Comparison of ENCODE assay signal across 31 cellular contexts in the genomic region with DNA sequence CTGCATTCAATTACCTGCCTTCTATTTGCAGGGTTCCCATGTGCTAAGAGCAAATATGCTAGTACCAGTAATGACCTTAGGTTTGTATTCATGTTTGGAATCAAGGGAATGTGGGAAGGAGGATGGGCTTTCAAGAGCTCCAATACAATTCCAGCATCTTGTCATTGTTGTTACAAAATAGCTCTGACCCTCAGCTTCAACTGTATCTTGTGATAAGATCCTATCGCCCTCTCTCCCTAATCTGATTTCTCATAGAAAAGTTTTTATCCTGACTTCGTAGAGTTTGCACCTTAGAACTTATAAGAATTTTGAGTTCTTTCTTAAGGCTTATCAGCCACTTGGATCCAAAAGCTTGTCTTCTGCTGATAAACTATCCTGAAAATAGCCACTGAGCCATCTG.
DNase-seq lines count a peak whose midpoint lies in the region; ATAC-seq lines count a peak whose summit lies in the region.
"Had no signal": no experiment of that assay in that cellular context is flagged by ENCODE, and none has a peak within 500 bp of the region (broad histone marks: within the 10 kb centered on the region; RNA-seq: fewer than 3 reads in every experiment).

No MANE protein-coding gene starts in this region.

- no peak overlapping the region for H2BK12ac ChIP-seq in trophoblast cell (ENCODE audit: low read length)

- ATAC-seq in activated naive CD4-positive, alpha-beta T cell treated with anti-CD3 and anti-CD28 coated beads, Interleukin-2, amount 50 U/mL, for 72 hours: no peak
- ATAC-seq: A549; CD8-positive, alpha-beta T cell had no signal

- H3K79me2 ChIP-seq in mesendoderm (ENCODE audit: control insufficient read depth, insufficient read depth, low read length) (no peaks in the 10 kb centered on the region), trophoblast cell (ENCODE audit: control insufficient read depth, insufficient read depth, low read length, poor library complexity) (no peaks in the 10 kb centered on the region)

- H3K56ac ChIP-seq in mesendoderm (ENCODE audit: low read length): no peak overlapping the region

- no peak overlapping the region for H2BK15ac ChIP-seq in mesendoderm (replicated peaks; ENCODE audit: low read depth)

- H3K27me3 ChIP-seq in mesendoderm (ENCODE audit: insufficient read depth, low read length, poor library complexity) (no peaks in the 10 kb centered on the region), trophoblast cell (ENCODE audit: insufficient read depth, low read length) (no peaks in the 10 kb centered on the region)
- H3K27me3 ChIP-seq: BE2C; BLaER1; BLaER1 treated with 17β-estradiol and CSF1 and Interleukin-3, amounts not matched to agents 10 nM and 100 nM had no signal

- H4K12ac ChIP-seq in trophoblast cell (ENCODE audit: low read depth, low read length): no peak overlapping the region

- H3K36me3 Mint-ChIP-seq in activated naive CD4-positive, alpha-beta T cell treated with anti-CD3 and anti-CD28 coated beads, Interleukin-2, amount 50 U/mL, for 72 hours: no peaks in the 10 kb centered on the region
- H3K36me3 Mint-ChIP-seq: CD14-positive monocyte; CD4-positive, alpha-beta memory T cell; CD4-positive, CD25-positive, alpha-beta regulatory T cell; CD8-positive, alpha-beta memory T cell; CD8-positive, alpha-beta T cell had no signal

- H3K23ac ChIP-seq in mesendoderm (ENCODE audit: low read length) (no peak overlapping the region), trophoblast cell (ENCODE audit: low read length) (no peak overlapping the region)

- H4K8ac ChIP-seq in mesendoderm (ENCODE audit: low read depth, low read length) (no peak overlapping the region), trophoblast cell (ENCODE audit: low read depth, low read length) (no peak overlapping the region)

- H3K36me3 ChIP-seq in mesendoderm (ENCODE audit: control insufficient read depth, insufficient read depth, low read length) (no peaks in the 10 kb centered on the region), trophoblast cell (ENCODE audit: control insufficient read depth in 1 of 2, insufficient read depth in 2 of 2, low read length in 2 of 2) (no peaks in the 10 kb centered on the region)
- H3K36me3 ChIP-seq: BE2C; BLaER1; BLaER1 treated with 17β-estradiol and CSF1 and Interleukin-3, amounts not matched to agents 10 nM and 100 nM had no signal

- no peak overlapping the region for H4K5ac ChIP-seq in mesendoderm (ENCODE audit: low read length)

- no peak overlapping the region for H3K18ac ChIP-seq in mesendoderm (ENCODE audit: low read length)
- no peak overlapping the region for H3K18ac ChIP-seq in trophoblast cell (ENCODE audit: low read length)

- H3K27ac ChIP-seq in mesendoderm (ENCODE audit: low read depth, low read length) (no peak overlapping the region), trophoblast cell (ENCODE audit: low read depth, low read length) (no peak overlapping the region)
- H3K27ac ChIP-seq: 22Rv1; A549; BLaER1; BLaER1 treated with 17β-estradiol and CSF1 and Interleukin-3, amounts not matched to agents 10 nM and 100 nM; C4-2B had no signal

- no peak overlapping the region for H3K14ac ChIP-seq in trophoblast cell (ENCODE audit: low read length)

- no peak overlapping the region for H3K4ac ChIP-seq in mesendoderm (ENCODE audit: low read depth, low read length)
- no peak overlapping the region for H3K4ac ChIP-seq in trophoblast cell (ENCODE audit: low read depth, low read length)

- H3K79me1 ChIP-seq in mesendoderm (ENCODE audit: low read length): no peaks in the 10 kb centered on the region
- no peaks in the 10 kb centered on the region for H3K79me1 ChIP-seq in trophoblast cell (ENCODE audit: low read length)

- no peaks in the 10 kb centered on the region for H3K9me3 ChIP-seq in trophoblast cell (ENCODE audit: insufficient read depth, low read depth, low read length)
- H3K9me3 ChIP-seq: A549; BE2C; BLaER1; BLaER1 treated with 17β-estradiol and CSF1 and Interleukin-3, amounts not matched to agents 10 nM and 100 nM; Caco-2 had no signal

- H4K91ac ChIP-seq in trophoblast cell (ENCODE audit: low read depth, low read length): no peak overlapping the region

- H2AK5ac ChIP-seq in mesendoderm (ENCODE audit: low read length): no peak overlapping the region
- H2AK5ac ChIP-seq in trophoblast cell (ENCODE audit: low read length): no peak overlapping the region

- H2AFZ ChIP-seq in trophoblast cell (ENCODE audit: insufficient read depth, low read length, poor library complexity): no peak overlapping the region

- H2BK5ac ChIP-seq in mesendoderm (ENCODE audit: low read length) (no peak overlapping the region), trophoblast cell (ENCODE audit: low read depth, low read length, poor library complexity) (no peak overlapping the region)

- peaks cover 5% of the 10 kb centered on the region for H3K4me1 ChIP-seq in mesendoderm (ENCODE audit: control insufficient read depth, low read depth, low read length)
- peaks cover 5 to 6% of the 10 kb centered on the region in 2 experiments for H3K4me1 ChIP-seq in trophoblast cell (ENCODE audit: control insufficient read depth in 1 of 2, insufficient read depth in 2 of 2, low read length in 2 of 2)
- H3K4me1 ChIP-seq: A549, BE2C, BLaER1 had no signal

- H3K4me2 ChIP-seq in mesendoderm (ENCODE audit: low read length): no peak overlapping the region
- H3K4me2 ChIP-seq in trophoblast cell (ENCODE audit: low read length): no peak overlapping the region
- H3K4me2 ChIP-seq: A549; BLaER1; BLaER1 treated with 17β-estradiol and CSF1 and Interleukin-3, amounts not matched to agents 10 nM and 100 nM had no signal

- WGBS in mesendoderm (ENCODE audit: extremely low coverage, insufficient coverage, low lambda C conversion rate): no CpG with 5 or more reads among the region's 2 CpGs
- WGBS in trophoblast cell (ENCODE audit: extremely low coverage, insufficient coverage, insufficient read length): no CpG with 5 or more reads among the region's 2 CpGs

- peaks cover 0 to 5% of the 10 kb centered on the region in 2 donors for H3K9me3 Mint-ChIP-seq in activated naive CD4-positive, alpha-beta T cell treated with anti-CD3 and anti-CD28 coated beads, Interleukin-2, amount 50 U/mL, for 72 hours
- H3K9me3 Mint-ChIP-seq: CD4-positive, alpha-beta memory T cell; CD4-positive, alpha-beta T cell; CD8-positive, alpha-beta memory T cell; CD8-positive, alpha-beta T cell had no signal

- DNase-seq in mesendoderm (peak; percentile 51), trophoblast cell (peak; percentile 59 to 94), NCI-H2081 (lab: John Stamatoyannopoulos, UW) (no peak)
- no peak for DNase-seq in activated naive CD4-positive, alpha-beta T cell treated with anti-CD3 and anti-CD28 coated beads, Interleukin-2, amount 50 U/mL, for 72 hours (ENCODE audit: low spot score in 2 of 2)
- DNase-seq: 8988T; ACHN; AML-193; BE2C; C1 segment of cervical spinal cord; Caco-2; Calu3; CD4-positive, alpha-beta T cell; CD4-positive, CD25-positive, alpha-beta regulatory T cell; CD8-positive, alpha-beta memory T cell; CD8-positive, alpha-beta T cell; COR-L47; DMS 273 treated with DMSO at 0.1 percent for 48 hours; DMS153; DMS53; DMS79; DMS79 treated with DMSO at 0.1 percent for 48 hours; DND-41; EL had no signal

- H3K27ac Mint-ChIP-seq in activated naive CD4-positive, alpha-beta T cell treated with anti-CD3 and anti-CD28 coated beads, Interleukin-2, amount 50 U/mL, for 72 hours: no peak overlapping the region
- H3K27ac Mint-ChIP-seq: B cell; CD14-positive monocyte; CD4-positive, alpha-beta memory T cell; CD4-positive, alpha-beta T cell; CD4-positive, CD25-positive, alpha-beta regulatory T cell; CD8-positive, alpha-beta memory T cell; CD8-positive, alpha-beta T cell had no signal

- H3K4me3 ChIP-seq in mesendoderm (ENCODE audit: low read length) (no peak overlapping the region), trophoblast cell (ENCODE audit: low read depth, low read length) (no peak overlapping the region)
- H3K4me3 ChIP-seq: A549; BLaER1; BLaER1 treated with 17β-estradiol and CSF1 and Interleukin-3, amounts not matched to agents 10 nM and 100 nM had no signal

- H2BK120ac ChIP-seq in mesendoderm (ENCODE audit: low read depth, low read length): no peak overlapping the region
- H2BK120ac ChIP-seq in trophoblast cell (ENCODE audit: insufficient read depth, low read length, poor library complexity): no peak overlapping the region

- H3K9ac ChIP-seq in mesendoderm (ENCODE audit: low read length) (no peak overlapping the region), trophoblast cell (ENCODE audit: low read length) (no peak overlapping the region)
- H3K9ac ChIP-seq: BLaER1; BLaER1 treated with 17β-estradiol and CSF1 and Interleukin-3, amounts not matched to agents 10 nM and 100 nM had no signal

Comparison
In these comparisons a context has a peak if more than half of its experiments do, and no peak if none do; other contexts are left out.
1. DNase-seq: peak in mesendoderm (single experiment) and trophoblast cell (2 of 2); none in activated naive CD4-positive, alpha-beta T cell treated with anti-CD3 and anti-CD28 coated beads, Interleukin-2, amount 50 U/mL, for 72 hours (0 of 2) and NCI-H2081 (0 of 2).